Comparison of ENCODE assay signal across 8 cellular contexts in genomic region chr13:24921881-24922280, GRCh38.
A peak's percentile ranks its signal among the peaks of the same experiment; 100 is the strongest.
DNase-seq lines count a peak whose midpoint lies in the region; ATAC-seq and TF ChIP-seq lines count a peak whose summit lies in the region.

No MANE protein-coding gene starts in this region.

- no peaks in the 10 kb centered on the region for H3F3A ChIP-seq in GM23338 (replicated peaks; ENCODE audit: low read depth)

- no peaks in the 10 kb centered on the region for H3K36me3 Mint-ChIP-seq in GM23338 (ENCODE audit: low read depth)
- peaks cover 3% of the 10 kb centered on the region for H3K36me3 Mint-ChIP-seq in T-helper 17 cell (ENCODE audit: low read depth)

- H3K4me3 ChIP-seq in GM23338 (peak overlapping the region; percentile 90), right cardiac atrium (ENCODE audit: low read length) (peak overlapping the region; percentile 49), skeletal muscle satellite cell (ENCODE audit: low read length) (peak overlapping the region; percentile 91)

- ATAC-seq in GM23338 = no peak
- ATAC-seq in T-helper 17 cell = no peak
- ATAC-seq in right cardiac atrium = no peak

- H3K27me3 ChIP-seq in GM23338 (ENCODE audit: insufficient read depth) = no peaks in the 10 kb centered on the region
- H3K27me3 ChIP-seq in right cardiac atrium (ENCODE audit: control insufficient read depth, insufficient read depth) = no peaks in the 10 kb centered on the region
- H3K27me3 ChIP-seq in skeletal muscle satellite cell (ENCODE audit: control insufficient read depth, insufficient read depth, low read length) = peaks cover 2% of the 10 kb centered on the region

- H3K4me1 ChIP-seq in GM23338 (ENCODE audit: insufficient read depth) = peaks cover 10% of the 10 kb centered on the region
- H3K4me1 ChIP-seq in right cardiac atrium (ENCODE audit: control insufficient read depth, insufficient read depth, low read length) = no peaks in the 10 kb centered on the region
- H3K4me1 ChIP-seq in skeletal muscle satellite cell (ENCODE audit: control insufficient read depth, insufficient read depth, low read length) = peaks cover 12% of the 10 kb centered on the region

- peak overlapping the region; percentile 98 for H3K4me3 Mint-ChIP-seq in GM23338
- peak overlapping the region; percentile 99 for H3K4me3 Mint-ChIP-seq in T-helper 17 cell

- no peaks in the 10 kb centered on the region for H3K9me2 ChIP-seq in GM23338 (ENCODE audit: insufficient read depth)

- intact Hi-C loops in right cardiac atrium (cut with DNase I) = no loop called here

- H4K20me1 ChIP-seq in GM23338 (replicated peaks; ENCODE audit: insufficient read depth) = no peaks in the 10 kb centered on the region

- DNase-seq in GM23338 (ENCODE audit: low spot score) (no peak), T-helper 17 cell (no peak), right cardiac atrium (no peak), ureter (ENCODE audit: low spot score) (no peak), NCI-H128 (lab: John Stamatoyannopoulos, UW; ENCODE audit: unreplicated experiment) (no peak), nucleus accumbens (lab: John Stamatoyannopoulos, UW) (no peak)
- no peak for DNase-seq in stimulated activated naive CD4-positive, alpha-beta T cell treated with Interleukin-2 at 50 U/mL for 16 hours (lab: John Stamatoyannopoulos, UW)

- H3K9me3 ChIP-seq in T-helper 17 cell (ENCODE audit: control insufficient read depth, low read length, poor library complexity, severe bottlenecking) (no peaks in the 10 kb centered on the region), right cardiac atrium (ENCODE audit: control insufficient read depth, low read length) (no peaks in the 10 kb centered on the region), skeletal muscle satellite cell (replicated peaks; ENCODE audit: low read length) (no peaks in the 10 kb centered on the region)

- H3K9me3 Mint-ChIP-seq in GM23338 = no peaks in the 10 kb centered on the region

- peaks cover 10% of the 10 kb centered on the region; the same call in 2 of the 3 replicates for H3K4me1 Mint-ChIP-seq in GM23338
- H3K4me1 Mint-ChIP-seq in T-helper 17 cell = peaks cover 3% of the 10 kb centered on the region

- peaks cover 56% of the 10 kb centered on the region for H3K79me2 ChIP-seq in GM23338 (replicated peaks; ENCODE audit: insufficient read depth)

- H3K27ac ChIP-seq in GM23338 (ENCODE audit: low read depth) (peak overlapping the region; percentile 87), right cardiac atrium (ENCODE audit: low read length) (no peak overlapping the region)

- H3K36me3 ChIP-seq in GM23338 (ENCODE audit: insufficient read depth) = no peaks in the 10 kb centered on the region
- H3K36me3 ChIP-seq in skeletal muscle satellite cell (ENCODE audit: insufficient read depth, low read length) = no peaks in the 10 kb centered on the region

- TF ChIP-seq CTCF in GM23338 (conservative IDR thresholded peaks at IDR 0.05; ENCODE audit: low read depth in 2 of 2) = no peak

- 18% methylated on average over 5 of the region's 5 CpGs for WGBS in right cardiac atrium

- peak overlapping the region; percentile 79 for H2AFZ ChIP-seq in GM23338

- H3K27me3 Mint-ChIP-seq in GM23338 (ENCODE audit: insufficient read depth, low read depth, poor library complexity) (peaks cover 13% of the 10 kb centered on the region), T-helper 17 cell (no peaks in the 10 kb centered on the region)

- H3K4me2 ChIP-seq in GM23338 (peak overlapping the region; percentile 95), skeletal muscle satellite cell (ENCODE audit: low read length) (peak overlapping the region; percentile 82)

- peak overlapping the region; percentile 96 for H3K9ac ChIP-seq in skeletal muscle satellite cell (ENCODE audit: low read depth, low read length)

- H3K27ac Mint-ChIP-seq in GM23338 (peak overlapping the region; percentile 98), T-helper 17 cell (peak overlapping the region; percentile 90)

TF ChIP-seq in GM23338, 12 proteins besides CTCF, POLR2A, EP300 and RAD21:
- TF ChIP-seq CREB1 (CRISPR knock-in tag; IDR thresholded peaks at IDR 0.05; ENCODE audit: low read depth) (no peak), ZNF331 (CRISPR knock-in tag; IDR thresholded peaks at IDR 0.05; ENCODE audit: low read depth) (no peak), ZNF114 (CRISPR knock-in tag; IDR thresholded peaks at IDR 0.05) (no peak)
- TF ChIP-seq, protein P1, sequence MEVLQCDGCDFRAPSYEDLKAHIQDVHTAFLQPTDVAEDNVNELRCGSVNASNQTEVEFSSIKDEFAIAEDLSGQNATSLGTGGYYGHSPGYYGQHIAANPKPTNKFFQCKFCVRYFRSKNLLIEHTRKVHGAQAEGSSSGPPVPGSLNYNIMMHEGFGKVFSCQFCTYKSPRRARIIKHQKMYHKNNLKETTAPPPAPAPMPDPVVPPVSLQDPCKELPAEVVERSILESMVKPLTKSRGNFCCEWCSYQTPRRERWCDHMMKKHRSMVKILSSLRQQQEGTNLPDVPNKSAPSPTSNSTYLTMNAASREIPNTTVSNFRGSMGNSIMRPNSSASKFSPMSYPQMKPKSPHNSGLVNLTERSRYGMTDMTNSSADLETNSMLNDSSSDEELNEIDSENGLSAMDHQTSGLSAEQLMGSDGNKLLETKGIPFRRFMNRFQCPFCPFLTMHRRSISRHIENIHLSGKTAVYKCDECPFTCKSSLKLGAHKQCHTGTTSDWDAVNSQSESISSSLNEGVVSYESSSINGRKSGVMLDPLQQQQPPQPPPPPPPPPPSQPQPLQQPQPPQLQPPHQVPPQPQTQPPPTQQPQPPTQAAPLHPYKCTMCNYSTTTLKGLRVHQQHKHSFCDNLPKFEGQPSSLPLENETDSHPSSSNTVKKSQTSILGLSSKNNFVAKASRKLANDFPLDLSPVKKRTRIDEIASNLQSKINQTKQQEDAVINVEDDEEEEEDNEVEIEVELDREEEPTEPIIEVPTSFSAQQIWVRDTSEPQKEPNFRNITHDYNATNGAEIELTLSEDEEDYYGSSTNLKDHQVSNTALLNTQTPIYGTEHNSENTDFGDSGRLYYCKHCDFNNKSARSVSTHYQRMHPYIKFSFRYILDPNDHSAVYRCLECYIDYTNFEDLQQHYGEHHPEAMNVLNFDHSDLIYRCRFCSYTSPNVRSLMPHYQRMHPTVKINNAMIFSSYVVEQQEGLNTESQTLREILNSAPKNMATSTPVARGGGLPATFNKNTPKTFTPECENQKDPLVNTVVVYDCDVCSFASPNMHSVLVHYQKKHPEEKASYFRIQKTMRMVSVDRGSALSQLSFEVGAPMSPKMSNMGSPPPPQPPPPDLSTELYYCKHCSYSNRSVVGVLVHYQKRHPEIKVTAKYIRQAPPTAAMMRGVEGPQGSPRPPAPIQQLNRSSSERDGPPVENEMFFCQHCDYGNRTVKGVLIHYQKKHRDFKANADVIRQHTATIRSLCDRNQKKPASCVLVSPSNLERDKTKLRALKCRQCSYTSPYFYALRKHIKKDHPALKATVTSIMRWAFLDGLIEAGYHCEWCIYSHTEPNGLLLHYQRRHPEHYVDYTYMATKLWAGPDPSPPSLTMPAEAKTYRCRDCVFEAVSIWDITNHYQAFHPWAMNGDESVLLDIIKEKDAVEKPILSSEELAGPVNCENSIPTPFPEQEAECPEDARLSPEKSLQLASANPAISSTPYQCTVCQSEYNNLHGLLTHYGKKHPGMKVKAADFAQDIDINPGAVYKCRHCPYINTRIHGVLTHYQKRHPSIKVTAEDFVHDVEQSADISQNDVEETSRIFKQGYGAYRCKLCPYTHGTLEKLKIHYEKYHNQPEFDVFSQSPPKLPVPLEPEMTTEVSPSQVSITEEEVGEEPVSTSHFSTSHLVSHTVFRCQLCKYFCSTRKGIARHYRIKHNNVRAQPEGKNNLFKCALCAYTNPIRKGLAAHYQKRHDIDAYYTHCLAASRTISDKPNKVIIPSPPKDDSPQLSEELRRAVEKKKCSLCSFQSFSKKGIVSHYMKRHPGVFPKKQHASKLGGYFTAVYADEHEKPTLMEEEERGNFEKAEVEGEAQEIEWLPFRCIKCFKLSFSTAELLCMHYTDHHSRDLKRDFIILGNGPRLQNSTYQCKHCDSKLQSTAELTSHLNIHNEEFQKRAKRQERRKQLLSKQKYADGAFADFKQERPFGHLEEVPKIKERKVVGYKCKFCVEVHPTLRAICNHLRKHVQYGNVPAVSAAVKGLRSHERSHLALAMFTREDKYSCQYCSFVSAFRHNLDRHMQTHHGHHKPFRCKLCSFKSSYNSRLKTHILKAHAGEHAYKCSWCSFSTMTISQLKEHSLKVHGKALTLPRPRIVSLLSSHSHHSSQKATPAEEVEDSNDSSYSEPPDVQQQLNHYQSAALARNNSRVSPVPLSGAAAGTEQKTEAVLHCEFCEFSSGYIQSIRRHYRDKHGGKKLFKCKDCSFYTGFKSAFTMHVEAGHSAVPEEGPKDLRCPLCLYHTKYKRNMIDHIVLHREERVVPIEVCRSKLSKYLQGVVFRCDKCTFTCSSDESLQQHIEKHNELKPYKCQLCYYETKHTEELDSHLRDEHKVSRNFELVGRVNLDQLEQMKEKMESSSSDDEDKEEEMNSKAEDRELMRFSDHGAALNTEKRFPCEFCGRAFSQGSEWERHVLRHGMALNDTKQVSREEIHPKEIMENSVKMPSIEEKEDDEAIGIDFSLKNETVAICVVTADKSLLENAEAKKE (CRISPR knock-in tag; IDR thresholded peaks at IDR 0.05) = no peak
